In the genomic region with DNA sequence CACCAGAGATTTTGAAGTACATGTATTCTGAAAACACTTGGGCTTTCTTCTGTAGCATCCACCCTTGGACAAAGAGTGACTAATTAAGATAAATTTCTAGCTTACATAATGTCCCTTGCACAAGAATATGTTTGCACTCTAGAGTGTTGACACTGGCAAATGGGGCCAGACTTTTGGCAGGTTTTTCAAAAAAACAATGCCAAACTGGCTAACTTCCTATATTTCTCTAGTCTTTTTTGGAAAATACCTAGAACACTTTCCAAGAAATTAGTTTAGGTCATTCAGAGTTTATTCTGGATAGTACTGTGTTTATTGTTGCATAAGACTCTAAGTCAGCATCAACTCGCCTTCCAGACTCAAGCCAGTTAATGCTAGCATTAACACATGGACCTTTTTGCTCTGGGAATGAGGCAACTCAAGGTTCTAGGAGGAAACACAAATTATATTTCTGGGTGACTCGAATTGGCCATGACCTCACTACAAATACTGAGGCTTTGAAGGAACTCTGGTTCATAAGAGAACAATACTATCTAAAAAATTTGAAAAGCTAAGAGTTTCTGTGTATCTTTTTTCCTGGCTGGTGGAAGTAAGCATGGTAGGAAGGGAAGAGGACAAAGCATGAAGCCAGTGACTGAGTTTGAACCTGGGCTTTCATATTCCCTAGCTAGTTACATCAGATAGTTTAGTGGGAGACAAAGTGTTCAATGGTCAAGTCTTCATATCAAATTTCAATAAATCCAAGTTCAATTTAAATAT, we compare ENCODE assay signal across 18 cellular contexts.
DNase-seq lines count a peak whose midpoint lies in the region; ATAC-seq, FAIRE-seq and TF ChIP-seq lines count a peak whose summit lies in the region.
"Had no signal": no experiment of that assay in that cellular context is flagged by ENCODE, and none has a peak within 500 bp of the region (broad histone marks: within the 10 kb centered on the region; RNA-seq: fewer than 3 reads in every experiment).

No MANE protein-coding gene starts in this region.

- TF ChIP-seq CTCF in choroid plexus epithelial cell (conservative IDR thresholded peaks at IDR 0.05; ENCODE audit: low read depth, low read length) (no peak), tibial artery (IDR thresholded peaks at IDR 0.05) (no peak), SK-N-SH (IDR thresholded peaks at IDR 0.05) (no peak), foreskin keratinocyte (conservative IDR thresholded peaks at IDR 0.05) (no peak)

- TF ChIP-seq RAD21 in SK-N-SH (IDR thresholded peaks at IDR 0.05; ENCODE audit: low read length): no peak

- FAIRE-seq in islet of Langerhans (lab: Jason Lieb, UNC): peak; percentile 66
- FAIRE-seq: H54 had no signal

- no peak for TF ChIP-seq EP300 in SK-N-SH (IDR thresholded peaks at IDR 0.05; ENCODE audit: borderline replicate concordance in 1 of 2, low read depth in 1 of 2, low read length in 1 of 2)

- H3K4me2 ChIP-seq in SK-N-SH: no peak overlapping the region

- WGBS in SK-N-SH (ENCODE audit: low lambda C conversion rate): 20% methylated on average over 2 of the region's 2 CpGs

- H3F3A ChIP-seq in SK-N-SH (replicated peaks; ENCODE audit: insufficient read depth): no peaks in the 10 kb centered on the region

- ATAC-seq in foreskin keratinocyte: no peak
- ATAC-seq: naive thymus-derived CD4-positive, alpha-beta T cell; SK-N-SH treated with all-trans-retinoic acid at 6 μM for 48 hours had no signal

- intact Hi-C loops in tibial artery (cut with DNase I; ENCODE audit: low total_unique reads): no loop called here

- H3K27ac ChIP-seq in tibial artery (no peak overlapping the region), SK-N-SH (ENCODE audit: low read depth in 2 of 2, low read length in 1 of 2) (no peak overlapping the region), foreskin keratinocyte (no peak overlapping the region)
- H3K27ac ChIP-seq: skin epidermis, tibial nerve had no signal

- H2AFZ ChIP-seq in SK-N-SH (ENCODE audit: low read depth): no peak overlapping the region

- no peaks in the 10 kb centered on the region for H3K79me2 ChIP-seq in SK-N-SH (ENCODE audit: insufficient read depth)

- POLR2A ChIA-PET in SK-N-SH (lab: Yijun Ruan, JAX): no interaction called here

- H3K9ac ChIP-seq in SK-N-SH: no peak overlapping the region

- H3K27me3 ChIP-seq in tibial artery (no peaks in the 10 kb centered on the region), SK-N-SH (ENCODE audit: insufficient read depth) (no peaks in the 10 kb centered on the region), foreskin keratinocyte (peaks cover 3% of the 10 kb centered on the region)
- H3K27me3 ChIP-seq: tibial nerve had no signal

- no peaks in the 10 kb centered on the region for H3K9me3 ChIP-seq in tibial artery
- no peaks in the 10 kb centered on the region for H3K9me3 ChIP-seq in SK-N-SH
- H3K9me3 ChIP-seq: tibial nerve had no signal

- H3K36me3 ChIP-seq in tibial artery: no peaks in the 10 kb centered on the region
- H3K36me3 ChIP-seq in SK-N-SH (replicated peaks in 1 of 2; ENCODE audit: control insufficient read depth in 1 of 2, insufficient read depth in 2 of 2, low read length in 1 of 2): no peaks in the 10 kb centered on the region
- H3K36me3 ChIP-seq: tibial nerve had no signal

- no peaks in the 10 kb centered on the region for H4K20me1 ChIP-seq in SK-N-SH (ENCODE audit: insufficient read depth)

- H3K4me3 ChIP-seq in choroid plexus epithelial cell (ENCODE audit: low read depth, low read length) (no peak overlapping the region), tibial artery (no peak overlapping the region), SK-N-SH (ENCODE audit: low read depth in 2 of 2, low read length in 1 of 2) (no peak overlapping the region)
- H3K4me3 ChIP-seq: skin epidermis, tibial nerve had no signal

- CTCF ChIA-PET in SK-N-SH (lab: Yijun Ruan, JAX): interaction anchor here (1.3 kb wide), 1 partner anchor 35 kb away, joined by 3 read pairs; no protein-coding TSS in a partner anchor

- DNase-seq in NCI-H2196 (lab: John Stamatoyannopoulos, UW; ENCODE audit: unreplicated experiment) (peak; percentile 4), NCI-H2196 treated with DMSO at 0.1 percent for 48 hours (lab: John Stamatoyannopoulos, UW; ENCODE audit: unreplicated experiment) (no peak), choroid plexus epithelial cell (ENCODE audit: low read depth) (peak; percentile 65), tibial artery (peak; percentile 36 to 69), SK-N-SH (no peak), foreskin keratinocyte (no peak)
- DNase-seq in stimulated activated CD4-positive, alpha-beta T cell treated with anti-CD3 and anti-CD28 coated beads, Interleukin-15, amount 100 ng/mL, for 24 hours: no peak
- DNase-seq: activated CD4-positive, CD25-positive, alpha-beta regulatory T cell; activated T-cell treated with anti-CD3 and anti-CD28 coated beads for 4 hours; amniotic stem cell; naive thymus-derived CD4-positive, alpha-beta T cell; NCI-H1694 treated with DMSO at 0.1 percent for 48 hours; NCI-H82 had no signal

- H3K4me1 ChIP-seq in tibial artery (peaks cover 0 to 4% (median 0%) of the 10 kb centered on the region in 4 donors), SK-N-SH (ENCODE audit: control insufficient read depth in 1 of 2, insufficient read depth in 2 of 2, low read depth in 1 of 2, low read length in 1 of 2) (no peaks in the 10 kb centered on the region; a peak in 1 of 4 replicates), foreskin keratinocyte (no peaks in the 10 kb centered on the region)
- H3K4me1 ChIP-seq: tibial nerve had no signal

- H3K9me2 ChIP-seq in SK-N-SH: 0 out of 2 replicates have a peak, but pooled peaks cover 4% of the 10 kb centered on the region

TF ChIP-seq in SK-N-SH, 30 proteins besides CTCF, POLR2A, EP300 and RAD21:
- TF ChIP-seq GATA2 (CRISPR knock-in tag; IDR thresholded peaks at IDR 0.05) (no peak), MXI1 (IDR thresholded peaks at IDR 0.05; ENCODE audit: low read depth, low read length) (no peak), MEF2A (IDR thresholded peaks at IDR 0.05; ENCODE audit: borderline replicate concordance, low read depth) (no peak), ELF1 (IDR thresholded peaks at IDR 0.05) (no peak), RFX5 (IDR thresholded peaks at IDR 0.05; ENCODE audit: low read length) (no peak), CHD2 (IDR thresholded peaks at IDR 0.05; ENCODE audit: low read length, partially characterized antibody) (no peak), RCOR1 (IDR thresholded peaks at IDR 0.05; ENCODE audit: low read length) (no peak), GABPA (IDR thresholded peaks at IDR 0.05; ENCODE audit: low read depth) (no peak), NRF1 (IDR thresholded peaks at IDR 0.05; ENCODE audit: low read depth, low read length) (no peak), FOXJ3 (CRISPR knock-in tag; IDR thresholded peaks at IDR 0.05) (no peak), SIN3A (IDR thresholded peaks at IDR 0.05; ENCODE audit: borderline replicate concordance, low read depth, low read length) (no peak), FOXM1 (IDR thresholded peaks at IDR 0.05; ENCODE audit: low read depth) (no peak), EZH2phosphoT487 (IDR thresholded peaks at IDR 0.05; ENCODE audit: borderline replicate concordance, low read depth) (no peak)
- TF ChIP-seq, protein P1, sequence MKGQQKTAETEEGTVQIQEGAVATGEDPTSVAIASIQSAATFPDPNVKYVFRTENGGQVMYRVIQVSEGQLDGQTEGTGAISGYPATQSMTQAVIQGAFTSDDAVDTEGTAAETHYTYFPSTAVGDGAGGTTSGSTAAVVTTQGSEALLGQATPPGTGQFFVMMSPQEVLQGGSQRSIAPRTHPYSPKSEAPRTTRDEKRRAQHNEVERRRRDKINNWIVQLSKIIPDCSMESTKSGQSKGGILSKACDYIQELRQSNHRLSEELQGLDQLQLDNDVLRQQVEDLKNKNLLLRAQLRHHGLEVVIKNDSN (IDR thresholded peaks at IDR 0.05; ENCODE audit: borderline replicate concordance, low read depth): no peak
TF ChIP-seq in SK-N-SH: peak in this region for 0.

Comparison
In these comparisons a context has a peak if more than half of its experiments do, and no peak if none do; other contexts are left out.
1. DNase-seq: peak in NCI-H2196 (single experiment), choroid plexus epithelial cell (single experiment) and tibial artery (2 of 2); none in NCI-H2196 treated with DMSO at 0.1 percent for 48 hours (single experiment), SK-N-SH (single experiment), stimulated activated CD4-positive, alpha-beta T cell treated with anti-CD3 and anti-CD28 coated beads, Interleukin-15, amount 100 ng/mL, for 24 hours (single experiment) and foreskin keratinocyte (0 of 2).